ENCODE assay signal across 8 cellular contexts in the genomic region with DNA sequence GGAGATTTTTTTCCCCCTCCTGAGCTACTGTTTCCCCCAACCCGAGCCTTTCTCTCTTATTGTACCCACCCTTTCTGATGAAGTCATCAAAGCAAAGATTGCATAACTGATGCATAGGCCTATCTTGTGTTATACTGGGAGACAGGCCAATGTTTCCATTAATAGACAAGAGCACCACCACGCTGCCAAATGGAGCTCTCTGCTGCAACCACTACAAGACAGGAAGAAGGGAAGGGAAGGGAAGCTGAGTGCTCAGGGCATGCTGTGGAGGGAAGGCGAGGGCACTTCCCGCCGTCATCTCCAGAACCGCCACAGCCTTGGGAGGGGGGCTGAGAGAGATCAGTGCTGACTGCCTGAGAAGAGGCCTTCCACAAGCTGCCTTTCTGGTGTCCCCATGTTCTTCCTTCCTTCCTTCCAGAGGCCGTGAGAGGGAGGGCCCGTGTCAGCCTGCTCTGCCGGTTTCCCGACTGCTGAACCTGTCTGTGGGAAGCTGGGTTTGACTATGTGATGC.
DNase-seq lines count a peak whose midpoint lies in the region; ATAC-seq and TF ChIP-seq lines count a peak whose summit lies in the region.

No MANE protein-coding gene starts in this region.

- H3K27ac ChIP-seq in OCI-LY3 (ENCODE audit: low read length) = no peak overlapping the region

- H3K4me2 ChIP-seq in OCI-LY3 (ENCODE audit: low read length) = no peak overlapping the region

- H3K4me3 ChIP-seq in OCI-LY3 (ENCODE audit: low read length) (no peak overlapping the region), epithelial cell of esophagus (ENCODE audit: low read length) (no peak overlapping the region)

- no peaks in the 10 kb centered on the region for H3K36me3 ChIP-seq in OCI-LY3 (replicated peaks; ENCODE audit: low read depth, low read length)

- peaks cover under 1% of the 10 kb centered on the region; the same call in 1 of the 2 replicates for H3K27me3 ChIP-seq in OCI-LY3 (ENCODE audit: low read depth, low read length)

- no peak for ATAC-seq in GM21423 (IDR thresholded peaks at IDR 0.05; ENCODE audit: unreplicated experiment)

- no peaks in the 10 kb centered on the region for H3K9me3 ChIP-seq in OCI-LY3 (ENCODE audit: insufficient read depth, low read length)

- no peaks in the 10 kb centered on the region for H3K79me2 ChIP-seq in OCI-LY3 (ENCODE audit: low read length)

- no peak overlapping the region for H2AFZ ChIP-seq in OCI-LY3 (ENCODE audit: low read depth, low read length)

- no peak overlapping the region for H3K9ac ChIP-seq in OCI-LY3 (ENCODE audit: low read length)

- TF ChIP-seq CTCF in OCI-LY3 (IDR thresholded peaks at IDR 0.05; ENCODE audit: low read depth, low read length) (peak; percentile 3; the same call in 1 of the 2 replicates), epithelial cell of esophagus (IDR thresholded peaks at IDR 0.05; ENCODE audit: insufficient read depth, low read depth, low read length, missing control alignments) (peak; percentile 53)

- DNase-seq in HCEC 1CT = peak; percentile 83
- DNase-seq in epithelial cell of esophagus (ENCODE audit: low read depth) = peak; percentile 90
- DNase-seq in myocyte (ENCODE audit: low read depth) = peak; percentile 94
- no peak for DNase-seq in NCI-H526 (lab: John Stamatoyannopoulos, UW)
- DNase-seq in activated CD8-positive, alpha-beta memory T cell treated with anti-CD3 and anti-CD28 coated beads for 24 hours = no peak
- no peak for DNase-seq in islet precursor cell

- peaks cover 5% of the 10 kb centered on the region for H3K4me1 ChIP-seq in OCI-LY3 (ENCODE audit: low read length)

- H4K20me1 ChIP-seq in OCI-LY3 (ENCODE audit: insufficient read depth, low read length) = no peaks in the 10 kb centered on the region

Comparison
In these comparisons a context has a peak if more than half of its experiments do, and no peak if none do; other contexts are left out.
1. DNase-seq: peak in HCEC 1CT (single experiment), epithelial cell of esophagus (single experiment) and myocyte (single experiment); none in NCI-H526 (0 of 2), activated CD8-positive, alpha-beta memory T cell treated with anti-CD3 and anti-CD28 coated beads for 24 hours (single experiment) and islet precursor cell (single experiment).